Comparison of ENCODE assay signal across 8 cellular contexts in genomic region chr19:530133-531008, GRCh38. TPM values are rescaled to one million over a fixed set of nuclear protein-coding genes. Genes with fewer than 3 reads are reported as not detected.
DNase-seq lines count a peak whose midpoint lies in the region; ATAC-seq and TF ChIP-seq lines count a peak whose summit lies in the region.

No MANE protein-coding gene starts in this region.

- ATAC-seq in HG02840 (IDR thresholded peaks at IDR 0.05; ENCODE audit: low FRiP score, unreplicated experiment) (no peak), GM19397 (IDR thresholded peaks at IDR 0.05; ENCODE audit: unreplicated experiment) (no peak)
- no peak for ATAC-seq in activated CD4-positive, CD25-positive, alpha-beta regulatory T cell treated with anti-CD3 and anti-CD28 coated beads, Interleukin-2, amount 50 U/mL, for 24 hours

- peaks cover 33% of the 10 kb centered on the region; the same call in 1 of the 2 replicates for H3F3A ChIP-seq in PC-9 (ENCODE audit: insufficient read depth, low read depth)

- DNase-seq in CD8-positive, alpha-beta memory T cell: no peak
- DNase-seq in PC-9 (no peak), epithelial cell of esophagus (ENCODE audit: low read depth) (no peak), osteoblast (ENCODE audit: insufficient read length, low spot score, missing footprints) (no peak), SIG-M5 treated with dmso at 0.1 percent for 504 hours (lab: John Stamatoyannopoulos, UW; ENCODE audit: unreplicated experiment) (no peak)

- peaks cover 1 to 6% of the 10 kb centered on the region in 2 donors for H3K27me3 Mint-ChIP-seq in CD8-positive, alpha-beta memory T cell

- POLR2A ChIA-PET in CD8-positive, alpha-beta memory T cell (lab: Charles Lee): interaction anchor here (1.1 to 2.8 kb wide), 3 partner anchors 9 to 20 kb away, joined by 6 to 18 read pairs (median 10); partner anchors contain the start of gene GZMM
- POLR2A ChIA-PET in PC-9 (lab: Charles Lee; ENCODE audit: unreplicated experiment): interaction anchor here (0.6 kb wide), 1 partner anchor 133 kb away, joined by 6 read pairs; no protein-coding TSS in a partner anchor

- TF ChIP-seq CTCF in PC-9 (conservative IDR thresholded peaks at IDR 0.05) (no peak), epithelial cell of esophagus (IDR thresholded peaks at IDR 0.05; ENCODE audit: insufficient read depth, low read depth, low read length, missing control alignments) (no peak), osteoblast (IDR thresholded peaks at IDR 0.05; ENCODE audit: extremely low read depth, low read depth, low read length) (no peak)

- no peaks in the 10 kb centered on the region for H3K9me3 Mint-ChIP-seq in CD8-positive, alpha-beta memory T cell

- H3K9me2 ChIP-seq in PC-9 (ENCODE audit: insufficient read depth): no peaks in the 10 kb centered on the region

- H3K79me2 ChIP-seq in PC-9 (ENCODE audit: low read depth): peaks cover 26% of the 10 kb centered on the region
- peaks cover 36% of the 10 kb centered on the region for H3K79me2 ChIP-seq in osteoblast (ENCODE audit: insufficient read depth, low read length)

- no peaks in the 10 kb centered on the region for H3K36me3 ChIP-seq in CD8-positive, alpha-beta memory T cell (ENCODE audit: insufficient read depth, low read length)
- H3K36me3 ChIP-seq in PC-9 (ENCODE audit: low read depth): no peaks in the 10 kb centered on the region
- no peaks in the 10 kb centered on the region for H3K36me3 ChIP-seq in osteoblast (ENCODE audit: insufficient read depth, low read length)

- TSS peak; percentile 77 for BruUV-seq in PC-9 (replicated peaks; lab: Mats Ljungman, UMichigan)

- CTCF ChIA-PET in CD8-positive, alpha-beta memory T cell (lab: Charles Lee): interaction anchor here (1.6 to 6.2 kb wide), 2 partner anchors 19 to 24 kb away, joined by 7 to 55 read pairs; partner anchors contain the start of gene TPGS1
- CTCF ChIA-PET in PC-9 (lab: Charles Lee): interaction anchor here (0.6 to 1.5 kb wide), 5 partner anchors 20 to 796 kb away, joined by 3 to 6 read pairs (median 3); no protein-coding TSS in a partner anchor

- peaks cover 0 to 4% (median 0%) of the 10 kb centered on the region in 3 donors for H3K36me3 Mint-ChIP-seq in CD8-positive, alpha-beta memory T cell

- H3K27ac Mint-ChIP-seq in CD8-positive, alpha-beta memory T cell: peak overlapping the region; percentile 69 to 91 (median 84)

- peak overlapping the region; percentile 74 for H3K27ac ChIP-seq in CD8-positive, alpha-beta memory T cell (ENCODE audit: low read depth, low read length)
- H3K27ac ChIP-seq in PC-9: peak overlapping the region; percentile 38
- H3K27ac ChIP-seq in osteoblast (ENCODE audit: low read depth, low read length): peak overlapping the region; percentile 48

- H3K4me3 Mint-ChIP-seq in CD8-positive, alpha-beta memory T cell: peak overlapping the region; percentile 79 to 94 (median 85)

- no peaks in the 10 kb centered on the region for H3K27me3 ChIP-seq in CD8-positive, alpha-beta memory T cell (ENCODE audit: insufficient read depth, low read length, poor library complexity, severe bottlenecking)
- H3K27me3 ChIP-seq in PC-9 (ENCODE audit: insufficient read depth, low read depth) (no peaks in the 10 kb centered on the region), osteoblast (ENCODE audit: insufficient read depth, low read length) (no peaks in the 10 kb centered on the region)

- H3K4me1 ChIP-seq in CD8-positive, alpha-beta memory T cell (ENCODE audit: insufficient read depth, low read length): peaks cover 19% of the 10 kb centered on the region
- peaks cover 40% of the 10 kb centered on the region for H3K4me1 ChIP-seq in PC-9 (replicated peaks; ENCODE audit: insufficient read depth)
- peaks cover 10% of the 10 kb centered on the region for H3K4me1 ChIP-seq in osteoblast (ENCODE audit: insufficient read depth, low read length)

- intact Hi-C loops in PC-9 (cut with micrococcal nuclease; ENCODE audit: unreplicated experiment): loop anchor here (1.0 kb wide), 1 partner anchor 23 kb away; the partner anchor contains the start of gene TPGS1

- peak overlapping the region; percentile 53 for H3K4me3 ChIP-seq in CD8-positive, alpha-beta memory T cell (ENCODE audit: low read length)
- H3K4me3 ChIP-seq in PC-9: peak overlapping the region; percentile 86
- H3K4me3 ChIP-seq in epithelial cell of esophagus (ENCODE audit: low read length): peak overlapping the region; percentile 64
- peak overlapping the region; percentile 89 for H3K4me3 ChIP-seq in osteoblast (ENCODE audit: insufficient read depth, low read length)

- H3K9me3 ChIP-seq in CD8-positive, alpha-beta memory T cell (ENCODE audit: low read length): no peaks in the 10 kb centered on the region
- H3K9me3 ChIP-seq in PC-9 (ENCODE audit: insufficient read depth, low read depth) (no peaks in the 10 kb centered on the region), osteoblast (ENCODE audit: low read depth, low read length) (no peaks in the 10 kb centered on the region)

- H4K20me1 ChIP-seq in PC-9 (ENCODE audit: insufficient read depth): peaks cover 14% of the 10 kb centered on the region
- H4K20me1 ChIP-seq in osteoblast (ENCODE audit: insufficient read depth, low read length): peaks cover 27% of the 10 kb centered on the region

- H2AFZ ChIP-seq in PC-9 (peak overlapping the region; percentile 79), osteoblast (ENCODE audit: low read length) (peak overlapping the region; percentile 80)

- peak overlapping the region; percentile 77 for H3K4me2 ChIP-seq in PC-9
- H3K4me2 ChIP-seq in osteoblast (ENCODE audit: insufficient read depth, low read length): peak overlapping the region; percentile 86

- peaks cover 9 to 29% (median 18%) of the 10 kb centered on the region in 3 donors for H3K4me1 Mint-ChIP-seq in CD8-positive, alpha-beta memory T cell

RNA-seq across cellular contexts. Expression of gene CDC34, which starts 1.2 kb away (rescaled TPM):
- total RNA-seq in CD8-positive, alpha-beta memory T cell: 10 to 100 TPM; 56.9 to 57.8 TPM
- 46.9 TPM for polyA plus RNA-seq in CD8-positive, alpha-beta memory T cell
- 93.3 and 98.2 TPM in 2 replicates for total RNA-seq in PC-9 (2021)
- total RNA-seq in osteoblast: 32.9 and 40.4 TPM in 2 replicates

RNA-seq across cellular contexts. Expression of gene GZMM, which starts 13.5 kb away (rescaled TPM):
- 10 to 100 TPM; 48.8 to 50.5 TPM for total RNA-seq in CD8-positive, alpha-beta memory T cell
- polyA plus RNA-seq in CD8-positive, alpha-beta memory T cell: 327 TPM
- 0.39 and 0.88 TPM in 2 replicates for total RNA-seq in PC-9 (2021)
- total RNA-seq in osteoblast: under 0.01 TPM in 1 of 2 replicates, not detected in the other

RNA-seq across cellular contexts. Expression of gene TPGS1, which starts 23.1 kb away (rescaled TPM):
- 10 to 100 TPM; 18.6 to 20.0 TPM for total RNA-seq in CD8-positive, alpha-beta memory T cell
- polyA plus RNA-seq in CD8-positive, alpha-beta memory T cell: 50.3 TPM
- total RNA-seq in PC-9 (2021) (13.8 and 25.7 TPM in 2 replicates), osteoblast (38.3 and 47.8 TPM in 2 replicates)

RNA-seq across cellular contexts. Expression of gene MADCAM1, which starts 34.1 kb away (rescaled TPM):
- total RNA-seq in CD8-positive, alpha-beta memory T cell: under 1 TPM; 0.33 to 0.44 TPM
- polyA plus RNA-seq in CD8-positive, alpha-beta memory T cell: 0.12 TPM
- total RNA-seq in PC-9 (2021) (1.1 and 1.7 TPM in 2 replicates), osteoblast (0.59 and 0.72 TPM in 2 replicates)

RNA-seq across cellular contexts. Expression of gene BSG, which starts 42.0 kb away (rescaled TPM):
- total RNA-seq in CD8-positive, alpha-beta memory T cell: 100 to 1,000 TPM; 250 to 262 TPM
- 436 TPM for polyA plus RNA-seq in CD8-positive, alpha-beta memory T cell
- total RNA-seq in PC-9 (2021) (772 and 823 TPM in 2 replicates), osteoblast (273 and 291 TPM in 2 replicates)

Comparison
In these comparisons a context has a peak if more than half of its experiments do, and no peak if none do; other contexts are left out.
1. RNA of gene GZMM, which starts 13.5 kb away (total RNA-seq): 48.8 to 50.5 TPM in CD8-positive, alpha-beta memory T cell; 0.39 to 0.88 TPM in PC-9 and under 0.01 TPM in osteoblast; every median in the first group is over 10 times any median in the second.
2. Peak in every context shown above with its lines, with median percentiles within 50 percentile points of each other: H3K27ac ChIP-seq and H3K4me3 ChIP-seq.